In genomic region chr5:80960531-80961375, GRCh38 we compare ENCODE assay signal across 9 cellular contexts. TPM values are rescaled to one million over a fixed set of nuclear protein-coding genes. Genes with fewer than 3 reads are reported as not detected.
A peak's percentile ranks its signal among the peaks of the same experiment; 100 is the strongest.
DNase-seq lines count a peak whose midpoint lies in the region; ATAC-seq and TF ChIP-seq lines count a peak whose summit lies in the region.
"Had no signal": no experiment of that assay in that cellular context is flagged by ENCODE, and none has a peak within 500 bp of the region (broad histone marks: within the 10 kb centered on the region; RNA-seq: fewer than 3 reads in every experiment).

No MANE protein-coding gene starts in this region.

- peak; percentile 18 for TF ChIP-seq CTCF in hepatocyte (IDR thresholded peaks at IDR 0.05; ENCODE audit: poor library complexity)

- H3K36me3 ChIP-seq in SJCRH30 (no peaks in the 10 kb centered on the region), hepatocyte (replicated peaks; ENCODE audit: insufficient read depth, low read depth) (no peaks in the 10 kb centered on the region), rectal smooth muscle tissue (ENCODE audit: control insufficient read depth, insufficient read depth, low read length) (peaks cover 2% of the 10 kb centered on the region)
- H3K36me3 ChIP-seq: neutrophil had no signal

- no peaks in the 10 kb centered on the region for H3K36me3 Mint-ChIP-seq in activated naive CD8-positive, alpha-beta T cell treated with anti-CD3 and anti-CD28 coated beads, Interleukin-2, amount 10 ng/mL, durations not matched to agents 7 days and 5 days

- peak overlapping the region; percentile 83 for H3K27ac Mint-ChIP-seq in activated naive CD8-positive, alpha-beta T cell treated with anti-CD3 and anti-CD28 coated beads, Interleukin-2, amount 10 ng/mL, durations not matched to agents 7 days and 5 days

- H3K27ac ChIP-seq in SJCRH30 (peak overlapping the region; percentile 26; the same call in 1 of the 2 replicates), hepatocyte (no peak overlapping the region), rectal smooth muscle tissue (ENCODE audit: low read depth, low read length) (no peak overlapping the region)
- H3K27ac ChIP-seq: neutrophil had no signal

- POLR2A ChIA-PET in activated naive CD8-positive, alpha-beta T cell treated with anti-CD3 and anti-CD28 coated beads, Interleukin-2, amount 10 ng/mL, durations not matched to agents 7 days and 5 days (lab: Charles Lee) = interaction anchor here (0.8 to 1.9 kb wide), 4 partner anchors 27 to 205 kb away, joined by 3 to 6 read pairs (median 4); no protein-coding TSS in a partner anchor

- peak overlapping the region; percentile 36 for H2AFZ ChIP-seq in hepatocyte

- H3K27me3 ChIP-seq in SJCRH30 (no peaks in the 10 kb centered on the region), hepatocyte (peaks cover 65% of the 10 kb centered on the region), rectal smooth muscle tissue (ENCODE audit: control insufficient read depth, insufficient read depth, low read length) (peaks cover 8% of the 10 kb centered on the region)

- no peaks in the 10 kb centered on the region for H4K20me1 ChIP-seq in hepatocyte (ENCODE audit: insufficient read depth, poor library complexity, severe bottlenecking)

- H3K4me1 Mint-ChIP-seq in activated naive CD8-positive, alpha-beta T cell treated with anti-CD3 and anti-CD28 coated beads, Interleukin-2, amount 10 ng/mL, durations not matched to agents 7 days and 5 days = peaks cover 51% of the 10 kb centered on the region

- no peaks in the 10 kb centered on the region for H3K9me2 ChIP-seq in hepatocyte (replicated peaks; ENCODE audit: insufficient read depth)

- no peaks in the 10 kb centered on the region for H3K27me3 Mint-ChIP-seq in activated naive CD8-positive, alpha-beta T cell treated with anti-CD3 and anti-CD28 coated beads, Interleukin-2, amount 10 ng/mL, durations not matched to agents 7 days and 5 days

- peak overlapping the region; percentile 89 for H3K4me3 Mint-ChIP-seq in activated naive CD8-positive, alpha-beta T cell treated with anti-CD3 and anti-CD28 coated beads, Interleukin-2, amount 10 ng/mL, durations not matched to agents 7 days and 5 days

- no peaks in the 10 kb centered on the region for H3K9me3 ChIP-seq in SJCRH30 (replicated peaks)
- no peaks in the 10 kb centered on the region for H3K9me3 ChIP-seq in hepatocyte (ENCODE audit: low read depth)
- H3K9me3 ChIP-seq: neutrophil had no signal

- H3K9ac ChIP-seq in rectal smooth muscle tissue (ENCODE audit: low read length) = no peak overlapping the region

- H3K4me2 ChIP-seq in hepatocyte = peak overlapping the region; percentile 94

- 2% methylated on average over 64 of the region's 84 CpGs for WGBS in hepatocyte (ENCODE audit: low lambda C conversion rate, missing lambda C conversion rate)

- H3K79me2 ChIP-seq in hepatocyte = no peaks in the 10 kb centered on the region

- H3K4me3 ChIP-seq in SJCRH30 (peak overlapping the region; percentile 66), hepatocyte (peak overlapping the region; percentile 47), rectal smooth muscle tissue (ENCODE audit: low read length) (peak overlapping the region; percentile 63)

- DNase-seq in COR-L47 (lab: John Stamatoyannopoulos, UW) = peak; percentile 7
- DNase-seq in SJCRH30 = peak; percentile 43 to 51
- peak; percentile 74 for DNase-seq in activated naive CD8-positive, alpha-beta T cell treated with anti-CD3 and anti-CD28 coated beads, Interleukin-2, amount 10 ng/mL, durations not matched to agents 7 days and 5 days
- DNase-seq in hepatocyte (ENCODE audit: low spot score) = peak; percentile 44
- DNase-seq in NCI-H226 = no peak
- no peak for DNase-seq in H4 (ENCODE audit: low spot score)

- peak; percentile 51 for ATAC-seq in activated naive CD8-positive, alpha-beta T cell treated with anti-CD3 and anti-CD28 coated beads, Interleukin-2, amount 10 ng/mL, durations not matched to agents 7 days and 5 days (ENCODE audit: low read depth)
- ATAC-seq in GM18868 (IDR thresholded peaks at IDR 0.05; ENCODE audit: unreplicated experiment) = no peak

- H3K4me1 ChIP-seq in SJCRH30 = peaks cover 46% of the 10 kb centered on the region
- peaks cover 4% of the 10 kb centered on the region for H3K4me1 ChIP-seq in hepatocyte (ENCODE audit: insufficient read depth)
- no peaks in the 10 kb centered on the region for H3K4me1 ChIP-seq in rectal smooth muscle tissue (ENCODE audit: control insufficient read depth, insufficient read depth, low read length)

- no peaks in the 10 kb centered on the region for H3K9me3 Mint-ChIP-seq in activated naive CD8-positive, alpha-beta T cell treated with anti-CD3 and anti-CD28 coated beads, Interleukin-2, amount 10 ng/mL, durations not matched to agents 7 days and 5 days

RNA-seq across cellular contexts. Expression of gene RASGRF2, which starts 0.6 kb away (rescaled TPM):
- 6.7 and 6.9 TPM in 2 replicates for total RNA-seq in SJCRH30 (2014; rRNA removed; shearing (Covaris generic))
- total RNA-seq in activated naive CD8-positive, alpha-beta T cell treated with anti-CD3 and anti-CD28 coated beads, Interleukin-2, amount 10 ng/mL, durations not matched to agents 7 days and 5 days = 10 to 100 TPM; 18.8 to 19.3 TPM
- total RNA-seq in hepatocyte = 3.1 and 3.3 TPM in 2 replicates
- polyA plus RNA-seq in hepatocyte = 1.8 and 2.0 TPM in 2 replicates
- 5.0 and 7.4 TPM in 2 replicates for total RNA-seq in H4 (2014; rRNA removed; shearing (Covaris generic))

Comparison
In these comparisons a context has a peak if more than half of its experiments do, and no peak if none do; other contexts are left out.
1. DNase-seq: peak in COR-L47 (single experiment), SJCRH30 (2 of 2), activated naive CD8-positive, alpha-beta T cell treated with anti-CD3 and anti-CD28 coated beads, Interleukin-2, amount 10 ng/mL, durations not matched to agents 7 days and 5 days (single experiment) and hepatocyte (single experiment); none in NCI-H226 (single experiment) and H4 (single experiment).
2. Peak in every context shown above with its lines, with median percentiles within 50 percentile points of each other: H3K4me3 ChIP-seq.